Comparison of ENCODE assay signal across 7 cellular contexts in genomic region chr21:34351786-34352241, GRCh38. TPM values are rescaled to one million over a fixed set of nuclear protein-coding genes. Genes with fewer than 3 reads are reported as not detected.
DNase-seq lines count a peak whose midpoint lies in the region; ATAC-seq, FAIRE-seq and TF ChIP-seq lines count a peak whose summit lies in the region.

No MANE protein-coding gene starts in this region.

- no peak overlapping the region for H2AFZ ChIP-seq in H1 (ENCODE audit: low read length)

- ATAC-seq in GM21723 (IDR thresholded peaks at IDR 0.05; ENCODE audit: unreplicated experiment) = peak; percentile 65

- no peaks in the 10 kb centered on the region; a peak in 1 of 7 replicates for H3K4me1 ChIP-seq in H1 (replicated peaks in 1 of 4; ENCODE audit: control insufficient read depth in 3 of 4, insufficient read depth in 4 of 4, low read length in 3 of 4)
- H3K4me1 ChIP-seq in mesendoderm (ENCODE audit: control insufficient read depth, low read depth, low read length) = no peaks in the 10 kb centered on the region

- no peak overlapping the region for H3K4me2 ChIP-seq in H1 (ENCODE audit: insufficient read depth in 1 of 2, low read depth in 2 of 2, low read length in 2 of 2)
- H3K4me2 ChIP-seq in mesendoderm (ENCODE audit: low read length) = no peak overlapping the region

- no peaks in the 10 kb centered on the region for H3K79me2 ChIP-seq in H1 (ENCODE audit: control insufficient read depth in 1 of 2, insufficient read depth in 2 of 2, low read length in 2 of 2)
- no peaks in the 10 kb centered on the region for H3K79me2 ChIP-seq in mesendoderm (ENCODE audit: control insufficient read depth, insufficient read depth, low read length)

- no peaks in the 10 kb centered on the region; a peak in 1 of 7 replicates for H3K27me3 ChIP-seq in H1 (replicated peaks in 1 of 4; ENCODE audit: control insufficient read depth in 3 of 4, extremely low read depth in 1 of 4, insufficient read depth in 3 of 4, low read length in 3 of 4)
- no peaks in the 10 kb centered on the region for H3K27me3 ChIP-seq in mesendoderm (ENCODE audit: insufficient read depth, low read length, poor library complexity)

- H3K23ac ChIP-seq in H1 (ENCODE audit: insufficient read length) (no peak overlapping the region), mesendoderm (ENCODE audit: low read length) (no peak overlapping the region)

- peak; percentile 45 to 56 (median 51) for TF ChIP-seq CTCF in H1 (IDR thresholded peaks at IDR 0.05; ENCODE audit: control extremely low read depth in 1 of 3, insufficient read depth in 1 of 3, low read depth in 1 of 3, low read length in 3 of 3)

- peak; percentile 45 for DNase-seq in ELR (ENCODE audit: low read depth)
- DNase-seq in NCI-H1092 treated with DMSO at 0.1 percent for 48 hours (lab: John Stamatoyannopoulos, UW) = peak; percentile 87
- DNase-seq in SK-N-DZ (ENCODE audit: low spot score) = peak; percentile 79
- no peak for DNase-seq in H1 (ENCODE audit: low read depth in 1 of 2, low spot score in 2 of 2)
- peak; percentile 53 for DNase-seq in mesendoderm
- DNase-seq in ureter (ENCODE audit: low spot score) = peak; percentile 60

- H3K18ac ChIP-seq in H1 (ENCODE audit: extremely low read depth, low read length) (no peak overlapping the region), mesendoderm (ENCODE audit: low read length) (no peak overlapping the region)

- H3K4ac ChIP-seq in H1 (replicated peaks; ENCODE audit: insufficient read length, low read depth, low read length) = no peak overlapping the region
- no peak overlapping the region for H3K4ac ChIP-seq in mesendoderm (ENCODE audit: low read depth, low read length)

- H3K9me3 ChIP-seq in H1 (ENCODE audit: insufficient read depth in 2 of 2, low read depth in 1 of 2, low read length in 1 of 2) = no peaks in the 10 kb centered on the region

- H3K79me1 ChIP-seq in H1 (ENCODE audit: low read depth, low read length) (no peaks in the 10 kb centered on the region), mesendoderm (ENCODE audit: low read length) (no peaks in the 10 kb centered on the region)

- H4K20me1 ChIP-seq in H1 (replicated peaks in 1 of 2; ENCODE audit: control insufficient read depth in 1 of 2, insufficient read depth in 2 of 2, low read length in 2 of 2) = no peaks in the 10 kb centered on the region

- TF ChIP-seq POLR2A in H1 (IDR thresholded peaks at IDR 0.05; ENCODE audit: control extremely low read depth in 1 of 2, low read depth in 2 of 2, low read length in 2 of 2) = no peak

- no peak for TF ChIP-seq EP300 in H1 (IDR thresholded peaks at IDR 0.05; ENCODE audit: borderline replicate concordance in 1 of 2, low read depth in 2 of 2, low read length in 2 of 2)

- H2BK15ac ChIP-seq in H1 (ENCODE audit: low read length) (no peak overlapping the region), mesendoderm (replicated peaks; ENCODE audit: low read depth) (no peak overlapping the region)

- H3K36me3 ChIP-seq in H1 (ENCODE audit: control insufficient read depth in 2 of 4, insufficient read depth in 4 of 4, low read length in 3 of 4) (no peaks in the 10 kb centered on the region), mesendoderm (ENCODE audit: control insufficient read depth, insufficient read depth, low read length) (no peaks in the 10 kb centered on the region)

- no peak overlapping the region for H4K5ac ChIP-seq in H1 (ENCODE audit: insufficient read length, low read depth, low read length)
- no peak overlapping the region for H4K5ac ChIP-seq in mesendoderm (ENCODE audit: low read length)

- no peak overlapping the region for H3K4me3 ChIP-seq in H1 (ENCODE audit: extremely low read depth in 1 of 4, insufficient read depth in 2 of 4, low read depth in 3 of 4, low read length in 4 of 4)
- H3K4me3 ChIP-seq in mesendoderm (ENCODE audit: low read length) = no peak overlapping the region

- no peak overlapping the region for H3K27ac ChIP-seq in H1 (ENCODE audit: low read depth, low read length)
- H3K27ac ChIP-seq in mesendoderm (ENCODE audit: low read depth, low read length) = no peak overlapping the region

- no peak overlapping the region for H3K9ac ChIP-seq in H1 (replicated peaks in 1 of 4; ENCODE audit: extremely low read depth in 1 of 4, low read depth in 3 of 4, low read length in 3 of 4)
- no peak overlapping the region for H3K9ac ChIP-seq in mesendoderm (ENCODE audit: low read length)

- no peak overlapping the region for H3K56ac ChIP-seq in H1 (replicated peaks; ENCODE audit: insufficient read length, low read depth, low read length)
- no peak overlapping the region for H3K56ac ChIP-seq in mesendoderm (ENCODE audit: low read length)

- FAIRE-seq in H1 (lab: Jason Lieb, UNC) = peak; percentile 75

- POLR2A ChIA-PET in H1 (lab: Charles Lee; ENCODE audit: partially characterized antibody) = no interaction called here

- no peak overlapping the region for H2AK5ac ChIP-seq in H1 (ENCODE audit: low read depth, low read length)
- H2AK5ac ChIP-seq in mesendoderm (ENCODE audit: low read length) = no peak overlapping the region

- CTCF ChIA-PET in H1 (lab: Charles Lee; ENCODE audit: partially characterized antibody) = interaction anchor here (0.9 to 10.4 kb wide), 13 partner anchors 9 to 458 kb away, joined by 3 to 119 read pairs (median 4); no protein-coding TSS in a partner anchor

- no peak overlapping the region for H4K91ac ChIP-seq in H1 (replicated peaks; ENCODE audit: insufficient read length, low read length)

- H4K8ac ChIP-seq in H1 (ENCODE audit: extremely low read depth, insufficient read depth, low read length) (no peak overlapping the region), mesendoderm (ENCODE audit: low read depth, low read length) (no peak overlapping the region)

- H2BK120ac ChIP-seq in H1 (replicated peaks; ENCODE audit: low read depth, low read length) = no peak overlapping the region
- H2BK120ac ChIP-seq in mesendoderm (ENCODE audit: low read depth, low read length) = no peak overlapping the region

- TF ChIP-seq RAD21 in H1 (IDR thresholded peaks at IDR 0.05 in 1 of 2, conservative IDR thresholded peaks at IDR 0.05 in 1 of 2; ENCODE audit: low read depth in 2 of 2, low read length in 2 of 2) = peak; percentile 80 to 82

- H2BK5ac ChIP-seq in H1 (ENCODE audit: low read depth, low read length) (no peak overlapping the region), mesendoderm (ENCODE audit: low read length) (no peak overlapping the region)

- 54% methylated on average over 6 of the region's 6 CpGs; no CpG with 5 or more reads in 1 of the 2 experiments for WGBS in H1 (ENCODE audit: extremely low coverage in 1 of 2, insufficient coverage in 1 of 2, insufficient read length in 1 of 2, insufficient replicate concordance in 2 of 2, low coverage in 1 of 2, low lambda C conversion rate in 2 of 2, missing lambda C conversion rate in 1 of 2), 2 experiments
- WGBS in mesendoderm (ENCODE audit: extremely low coverage, insufficient coverage, low lambda C conversion rate) = no CpG with 5 or more reads among the region's 6 CpGs

- H2BK20ac ChIP-seq in H1 (ENCODE audit: low read length) = no peak overlapping the region

- no peak overlapping the region for H2BK12ac ChIP-seq in H1 (ENCODE audit: low read depth, low read length)

- H3K23me2 ChIP-seq in H1 (ENCODE audit: low read depth, low read length) = no peaks in the 10 kb centered on the region

- no peak overlapping the region for H3K14ac ChIP-seq in H1 (ENCODE audit: insufficient read length)

TF ChIP-seq in H1, 55 proteins besides CTCF, POLR2A, EP300 and RAD21:
- TF ChIP-seq SP1 (IDR thresholded peaks at IDR 0.05; ENCODE audit: low read depth, low read length) (no peak), TCF12 (IDR thresholded peaks at IDR 0.05; ENCODE audit: low read depth, low read length) (0 out of 2 replicates have a peak, but pooled peaks have one; percentile 76), JUND (IDR thresholded peaks at IDR 0.05; ENCODE audit: low read length) (no peak), SUZ12 (IDR thresholded peaks at IDR 0.05; ENCODE audit: low read length) (no peak), GABPA (IDR thresholded peaks at IDR 0.05; ENCODE audit: borderline replicate concordance, insufficient read depth, low read length) (no peak), POU5F1 (IDR thresholded peaks at IDR 0.05; ENCODE audit: low read depth, low read length) (no peak)
TF ChIP-seq in H1: peak in this region for 1.

RNA-seq across cellular contexts. Expression of gene KCNE2, which starts 12.0 kb away (rescaled TPM):
- not detected in 2 replicates for polyA plus RNA-seq in SK-N-DZ (2014; cell fraction: cytosol; rRNA removed)
- polyA plus RNA-seq in SK-N-DZ (2014; cell fraction: nucleus; rRNA removed) = 0.30 TPM in 1 of 2 replicates, not detected in the other
- 0.31 and 0.37 TPM in 2 replicates for total RNA-seq in H1 (2021; fragmentation: NEBNext Ultra II Directional; extraction: Animal tissue kit (Norgen Biotek cat#: 25700))
- 0.09 and 0.14 TPM in 2 replicates for polyA plus RNA-seq in H1 (2011; rRNA removed)
- not detected for polyA plus RNA-seq in H1 (2011; cell fraction: cytosol; rRNA removed)
- 0.47 TPM for polyA plus RNA-seq in H1 (2011; cell fraction: nucleus; rRNA removed)
- polyA plus RNA-seq in H1 (2012, experiment 1 of 2) = 0.24 to 1.5 TPM (median 0.73 TPM) in 4 replicates
- polyA plus RNA-seq in H1 (2012, experiment 2 of 2) = 0.68 TPM
- 0.12 TPM for polyA plus RNA-seq in H1 (2013, experiment 1 of 2)
- polyA plus RNA-seq in H1 (2013, experiment 2 of 2) = 0.26 TPM
- polyA minus RNA-seq in H1 (2011; rRNA and poly(A)+ RNA removed) = not detected in 2 replicates
- not detected for polyA minus RNA-seq in H1 (2011; cell fraction: cytosol; rRNA and poly(A)+ RNA removed)
- polyA minus RNA-seq in H1 (2011; cell fraction: nucleus; rRNA and poly(A)+ RNA removed) = not detected
- polyA plus RNA-seq in mesendoderm (2013, experiment 1 of 2) = 0.21 TPM
- 0.22 TPM for polyA plus RNA-seq in mesendoderm (2013, experiment 2 of 2)
- total RNA-seq in ureter = not detected

RNA-seq across cellular contexts. Expression of gene SMIM11, which starts 23.5 kb away (rescaled TPM):
- polyA plus RNA-seq in SK-N-DZ (2014; cell fraction: cytosol; rRNA removed) = 6.6 and 28.3 TPM in 2 replicates
- polyA plus RNA-seq in SK-N-DZ (2014; cell fraction: nucleus; rRNA removed) = 3.4 and 12.5 TPM in 2 replicates
- total RNA-seq in H1 (2021; fragmentation: NEBNext Ultra II Directional; extraction: Animal tissue kit (Norgen Biotek cat#: 25700)) = 1.0 and 20.2 TPM in 2 replicates
- 1.6 and 3.2 TPM in 2 replicates for polyA plus RNA-seq in H1 (2011; rRNA removed)
- 7.8 TPM for polyA plus RNA-seq in H1 (2011; cell fraction: cytosol; rRNA removed)
- polyA plus RNA-seq in H1 (2011; cell fraction: nucleus; rRNA removed) = 4.7 TPM
- 1.7 to 7.4 TPM (median 3.4 TPM) in 4 replicates for polyA plus RNA-seq in H1 (2012, experiment 1 of 2)
- polyA plus RNA-seq in H1 (2012, experiment 2 of 2) = 0.59 TPM
- 10.2 TPM for polyA plus RNA-seq in H1 (2013, experiment 1 of 2)
- polyA plus RNA-seq in H1 (2013, experiment 2 of 2) = 8.4 TPM
- 4.4 TPM in 2 replicates for polyA minus RNA-seq in H1 (2011; rRNA and poly(A)+ RNA removed)
- polyA minus RNA-seq in H1 (2011; cell fraction: cytosol; rRNA and poly(A)+ RNA removed) = 1.3 TPM
- 3.6 TPM for polyA minus RNA-seq in H1 (2011; cell fraction: nucleus; rRNA and poly(A)+ RNA removed)
- 3.4 TPM for polyA plus RNA-seq in mesendoderm (2013, experiment 1 of 2)
- 6.4 TPM for polyA plus RNA-seq in mesendoderm (2013, experiment 2 of 2)
- total RNA-seq in ureter = 21.3 TPM

Comparison
In these comparisons a context has a peak if more than half of its experiments do, and no peak if none do; other contexts are left out.
1. DNase-seq: peak in ELR (single experiment), NCI-H1092 treated with DMSO at 0.1 percent for 48 hours (single experiment), SK-N-DZ (single experiment), mesendoderm (single experiment) and ureter (single experiment); none in H1 (0 of 2).